In genomic region chr7:53675835-53676234, GRCh38 we compare ENCODE assay signal across 31 cellular contexts.
DNase-seq lines count a peak whose midpoint lies in the region; ATAC-seq, FAIRE-seq and TF ChIP-seq lines count a peak whose summit lies in the region.
"Had no signal": no experiment of that assay in that cellular context is flagged by ENCODE, and none has a peak within 500 bp of the region (broad histone marks: within the 10 kb centered on the region; RNA-seq: fewer than 3 reads in every experiment).

No MANE protein-coding gene starts in this region.

- in situ Hi-C loops in K562 (cut with MboI) = no loop called here

- H3K79me2 ChIP-seq in K562 (ENCODE audit: control insufficient read depth, insufficient read depth, low read length) = no peaks in the 10 kb centered on the region

- POLR2A ChIA-PET in K562 (lab: Yijun Ruan, JAX) = no interaction called here

- H3K9me1 ChIP-seq in K562 (ENCODE audit: control insufficient read depth, insufficient read depth, low read length) = no peaks in the 10 kb centered on the region

- no peaks in the 10 kb centered on the region; the same call in 1 of the 2 replicates for H3K9me3 ChIP-seq in K562 (replicated peaks; ENCODE audit: control insufficient read depth, insufficient read depth, low read depth, low read length)
- H3K9me3 ChIP-seq: A549; BE2C; BLaER1; BLaER1 treated with 17β-estradiol and CSF1 and Interleukin-3, amounts not matched to agents 10 nM and 100 nM; Caco-2 had no signal

- no TSS peak for BruUV-seq in K562 (replicated peaks; lab: Mats Ljungman, UMichigan)

- FAIRE-seq in H54 (lab: Jason Lieb, UNC) (peak; percentile 45), K562 (lab: Jason Lieb, UNC) (no peak)
- FAIRE-seq: A204.1, A549, D721Med had no signal

- H3K27ac ChIP-seq in K562 (ENCODE audit: extremely low read depth, low read depth, low read length) = no peak overlapping the region
- H3K27ac ChIP-seq: 22Rv1; A549; BLaER1; BLaER1 treated with 17β-estradiol and CSF1 and Interleukin-3, amounts not matched to agents 10 nM and 100 nM; C4-2B had no signal

- no peak for DNase-seq in H54 (ENCODE audit: insufficient read length, low spot score)
- no peak for DNase-seq in K562 (ENCODE audit: extremely low read depth in 1 of 4, low spot score in 3 of 4)
- DNase-seq in effector CD4-positive, alpha-beta T cell = no peak
- DNase-seq in NCI-H2107 (lab: John Stamatoyannopoulos, UW) = no peak
- DNase-seq: 8988T; ACHN; AML-193; BE2C; C1 segment of cervical spinal cord; Caco-2; Calu3; CD4-positive, alpha-beta memory T cell; CD4-positive, alpha-beta T cell; CD4-positive, CD25-positive, alpha-beta regulatory T cell; CD8-positive, alpha-beta memory T cell; CD8-positive, alpha-beta T cell; COR-L47; DMS 273 treated with DMSO at 0.1 percent for 48 hours; DMS153; DMS53; DMS79; DMS79 treated with DMSO at 0.1 percent for 48 hours; DND-41; EL had no signal

- H3K4me2 ChIP-seq in K562 (ENCODE audit: insufficient read depth, low read length) = no peak overlapping the region
- H3K4me2 ChIP-seq: A549; BLaER1; BLaER1 treated with 17β-estradiol and CSF1 and Interleukin-3, amounts not matched to agents 10 nM and 100 nM had no signal

- TF ChIP-seq EP300 in K562 (IDR thresholded peaks at IDR 0.05; ENCODE audit: low read length) = no peak

- no peak for TF ChIP-seq CTCF in K562 (IDR thresholded peaks at IDR 0.05 in 2 of 3, conservative IDR thresholded peaks at IDR 0.05 in 1 of 3; ENCODE audit: insufficient read depth in 2 of 3, low read depth in 1 of 3, low read length in 3 of 3)

- H3K36me3 ChIP-seq in K562 (ENCODE audit: control insufficient read depth, insufficient read depth, low read length) = no peaks in the 10 kb centered on the region
- H3K36me3 ChIP-seq: BE2C; BLaER1; BLaER1 treated with 17β-estradiol and CSF1 and Interleukin-3, amounts not matched to agents 10 nM and 100 nM had no signal

- H2AFZ ChIP-seq in K562 (ENCODE audit: low read depth, low read length) = no peak overlapping the region

- no peak for TF ChIP-seq POLR2A in H54 (IDR thresholded peaks at IDR 0.05; ENCODE audit: low read depth, low read length)
- TF ChIP-seq POLR2A in K562 (conservative IDR thresholded peaks at IDR 0.05) = no peak

- 17% methylated on average over 1 of the region's 1 CpG for WGBS in K562 (ENCODE audit: insufficient coverage, low coverage, missing lambda C conversion rate)

- ATAC-seq in K562 = no peak
- ATAC-seq: A549; CD8-positive, alpha-beta T cell had no signal

- no peaks in the 10 kb centered on the region for H3K4me1 ChIP-seq in K562 (replicated peaks in 1 of 2; ENCODE audit: control insufficient read depth in 2 of 2, insufficient read depth in 2 of 2, low read length in 2 of 2)
- H3K4me1 ChIP-seq: A549, BE2C, Caco-2 had no signal

- no peak overlapping the region for H3K4me3 ChIP-seq in K562
- H3K4me3 ChIP-seq: A549; BLaER1; BLaER1 treated with 17β-estradiol and CSF1 and Interleukin-3, amounts not matched to agents 10 nM and 100 nM had no signal

- H4K20me1 ChIP-seq in K562 (replicated peaks; ENCODE audit: control insufficient read depth, insufficient read depth, low read length) = no peaks in the 10 kb centered on the region
- H4K20me1 ChIP-seq: BLaER1; BLaER1 treated with 17β-estradiol and CSF1 and Interleukin-3, amounts not matched to agents 10 nM and 100 nM had no signal

- CTCF ChIA-PET in K562 (lab: Yijun Ruan, JAX; ENCODE audit: low intra/inter-chr PET ratio) = no interaction called here

- TF ChIP-seq RAD21 in K562 (CRISPR knock-in tag; conservative IDR thresholded peaks at IDR 0.05 in 1 of 2, IDR thresholded peaks at IDR 0.05 in 1 of 2) = no peak

- no peak overlapping the region for H3K9ac ChIP-seq in K562 (ENCODE audit: insufficient read depth in 1 of 2, low read depth in 2 of 2, low read length in 2 of 2)
- H3K9ac ChIP-seq: BLaER1; BLaER1 treated with 17β-estradiol and CSF1 and Interleukin-3, amounts not matched to agents 10 nM and 100 nM had no signal

- H3K27me3 ChIP-seq in K562 (ENCODE audit: control insufficient read depth in 2 of 2, insufficient read depth in 2 of 2, low read length in 2 of 2) = no peaks in the 10 kb centered on the region
- H3K27me3 ChIP-seq: BE2C; BLaER1; BLaER1 treated with 17β-estradiol and CSF1 and Interleukin-3, amounts not matched to agents 10 nM and 100 nM had no signal

- intact Hi-C loops in K562 (cut with micrococcal nuclease) = no loop called here

TF ChIP-seq in K562, 482 proteins besides CTCF, POLR2A, EP300 and RAD21:
- TF ChIP-seq TCF7 (IDR thresholded peaks at IDR 0.05; ENCODE audit: borderline replicate concordance) = no peak
- TF ChIP-seq CEBPB (tag; IDR thresholded peaks at IDR 0.05) = 0 out of 2 replicates have a peak, but pooled peaks have one; percentile 33
- no peak for TF ChIP-seq ZNF57 (CRISPR knock-in tag; IDR thresholded peaks at IDR 0.05)
- TF ChIP-seq CEBPG (CRISPR knock-in tag; IDR thresholded peaks at IDR 0.05) = no peak
- peak in 1 of 2 experiments; percentile 72; a peak in 2 of 4 replicates for TF ChIP-seq CEBPG (tag; conservative IDR thresholded peaks at IDR 0.05 in 1 of 2, IDR thresholded peaks at IDR 0.05 in 1 of 2)
- no peak for TF ChIP-seq PRPF4 (IDR thresholded peaks at IDR 0.05; ENCODE audit: insufficient read depth, low read depth, low read length, poor library complexity, severe bottlenecking)
- no peak for TF ChIP-seq ELF2 (CRISPR knock-in tag; IDR thresholded peaks at IDR 0.05)
